In genomic region chr14:105010106-105010505, GRCh38 we compare ENCODE assay signal across 16 cellular contexts. TPM values are rescaled to one million over a fixed set of nuclear protein-coding genes. Genes with fewer than 3 reads are reported as not detected.
"Had no signal": no experiment of that assay in that cellular context is flagged by ENCODE, and none has a peak within 500 bp of the region (broad histone marks: within the 10 kb centered on the region; RNA-seq: fewer than 3 reads in every experiment).

No MANE protein-coding gene starts in this region.

- ATAC-seq: activated CD4-positive, CD25-positive, alpha-beta regulatory T cell treated with anti-CD3 and anti-CD28 coated beads, Interleukin-2, amount 50 U/mL, for 24 hours; effector memory CD8-positive, alpha-beta T cell; naive thymus-derived CD8-positive, alpha-beta T cell; pancreas had no signal

- H3K27ac ChIP-seq: adrenal gland, hepatocyte, pancreas, tibial artery had no signal

- H3K4me3 Mint-ChIP-seq: activated T-cell treated with anti-CD3 and anti-CD28 coated beads, Interleukin-2, amount 50 U/mL, for 72 hours; dendritic cell treated with granulocyte-macrophage colony-stimulating factor and Interleukin-4, amounts not matched to agents 40 ng/mL and 50 ng/mL, for 4 days; effector memory CD8-positive, alpha-beta T cell; naive thymus-derived CD8-positive, alpha-beta T cell had no signal

- H3K4me3 ChIP-seq: adrenal gland, hepatocyte, pancreas, tibial artery had no signal

- DNase-seq: activated effector memory CD4-positive, alpha-beta T cell treated with anti-CD3 and anti-CD28 coated beads, Interleukin-2, amount 50 U/mL, for 16 hours; activated naive CD4-positive, alpha-beta T cell treated with anti-CD3 and anti-CD28 coated beads, Interleukin-2, amount 50 U/mL, for 16 hours; activated T-cell treated with anti-CD3 and anti-CD28 coated beads, Interleukin-2, amount 50 U/mL, for 72 hours; adrenal gland; effector memory CD8-positive, alpha-beta T cell; mesendoderm; naive thymus-derived CD8-positive, alpha-beta T cell; pancreas; stimulated activated CD4-positive, alpha-beta T cell treated with anti-CD3 and anti-CD28 coated beads, Interleukin-2, amount 100 ng/mL, for 24 hours; stimulated activated naive CD4-positive, alpha-beta T cell treated with Interleukin-2 at 50 U/mL for 16 hours; substantia nigra; tibial artery had no signal

- H3K27me3 ChIP-seq: adrenal gland, hepatocyte, pancreas, tibial artery had no signal

- H3K27ac Mint-ChIP-seq: activated T-cell treated with anti-CD3 and anti-CD28 coated beads, Interleukin-2, amount 50 U/mL, for 72 hours; dendritic cell treated with granulocyte-macrophage colony-stimulating factor and Interleukin-4, amounts not matched to agents 40 ng/mL and 50 ng/mL, for 4 days had no signal

- H3K9me3 Mint-ChIP-seq: activated T-cell treated with anti-CD3 and anti-CD28 coated beads, Interleukin-2, amount 50 U/mL, for 72 hours; dendritic cell treated with granulocyte-macrophage colony-stimulating factor and Interleukin-4, amounts not matched to agents 40 ng/mL and 50 ng/mL, for 4 days; effector memory CD8-positive, alpha-beta T cell; naive thymus-derived CD8-positive, alpha-beta T cell had no signal

- H3K9me3 ChIP-seq: adrenal gland, pancreas, tibial artery had no signal

- H3K4me1 ChIP-seq: pancreas had no signal

- H3K27me3 Mint-ChIP-seq: dendritic cell treated with granulocyte-macrophage colony-stimulating factor and Interleukin-4, amounts not matched to agents 40 ng/mL and 50 ng/mL, for 4 days; effector memory CD8-positive, alpha-beta T cell; naive thymus-derived CD8-positive, alpha-beta T cell had no signal

- H3K4me2 ChIP-seq: hepatocyte had no signal

- H2AFZ ChIP-seq: hepatocyte had no signal

RNA-seq across cellular contexts. Expression of gene AHNAK2, which starts 31.9 kb away (rescaled TPM):
- total RNA-seq: naive thymus-derived CD8-positive, alpha-beta T cell had no signal
- polyA plus RNA-seq: naive thymus-derived CD8-positive, alpha-beta T cell had no signal

RNA-seq across cellular contexts. Expression of gene GPR132, which starts 55.1 kb away (rescaled TPM):
- total RNA-seq: fibroblast of villous mesenchyme had no signal
